In the genomic region with DNA sequence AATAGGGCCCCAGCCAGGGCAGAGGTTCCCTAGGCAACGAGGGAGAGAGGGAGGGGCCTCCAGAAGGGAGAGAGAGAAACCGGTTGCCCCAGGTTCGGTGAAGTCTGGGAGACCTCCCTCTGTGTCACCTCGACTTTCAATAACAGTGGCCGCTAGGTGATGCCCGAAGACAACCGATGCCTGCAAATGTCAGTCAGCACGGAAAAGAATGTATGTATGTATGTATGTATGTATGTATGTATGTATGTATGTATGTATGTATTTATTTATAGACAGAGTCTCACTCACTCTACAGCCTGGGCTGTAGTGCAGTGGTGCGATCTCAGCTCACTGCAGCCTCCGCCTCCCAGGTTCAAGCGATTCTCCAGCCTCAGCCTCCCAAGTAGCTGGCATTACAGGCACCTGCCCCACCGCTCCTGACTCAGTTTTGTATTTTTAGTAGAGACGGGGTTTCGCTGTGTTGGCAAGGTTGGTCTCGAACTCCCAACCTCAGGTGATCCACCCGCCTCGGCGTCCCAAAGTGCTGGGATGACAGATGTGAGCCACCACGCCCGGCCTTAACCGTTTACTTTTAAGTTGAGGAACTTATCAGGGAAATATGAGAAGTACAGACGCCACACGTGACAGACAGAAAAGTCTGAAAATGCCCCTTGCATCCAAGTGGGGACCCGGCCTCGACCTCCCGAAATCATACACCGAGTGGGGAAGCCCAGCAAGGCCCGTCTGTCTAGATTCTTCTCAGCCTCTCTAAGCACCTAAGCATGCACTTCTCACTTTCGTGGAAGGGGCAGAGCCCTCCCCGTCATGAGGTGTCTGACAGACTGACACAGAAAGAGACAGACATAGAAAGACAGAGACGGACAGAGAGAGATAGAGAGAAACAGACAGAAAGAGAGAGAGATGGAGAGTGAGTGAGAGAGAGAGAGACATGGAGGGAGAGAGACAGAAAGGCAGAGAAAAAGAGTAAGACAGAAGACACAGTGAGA, we compare ENCODE assay signal across 8 cellular contexts.
A peak's percentile ranks its signal among the peaks of the same experiment; 100 is the strongest.
DNase-seq lines count a peak whose midpoint lies in the region; ATAC-seq, FAIRE-seq and TF ChIP-seq lines count a peak whose summit lies in the region.
"Not testable (repeated sequence)": the region's sequence is repeated elsewhere in the genome, so short reads cannot be mapped to it uniquely, and the experiment has no call there.

No MANE protein-coding gene starts in this region.

- not testable (repeated sequence) for ATAC-seq in right lobe of liver

- not testable (repeated sequence) for FAIRE-seq in urothelium cell line (lab: Jason Lieb, UNC)

- intact Hi-C loops in right lobe of liver (cut with DNase I), result not testable (repeated sequence)

- WGBS in right lobe of liver (ENCODE audit: insufficient coverage, low coverage, low lambda C conversion rate, missing lambda C conversion rate), result 41% methylated on average over 30 of the region's 31 CpGs

- not testable (repeated sequence) for H3K79me2 ChIP-seq in Karpas-422 (ENCODE audit: low read length)

- not testable (repeated sequence) for H3K27me3 ChIP-seq in Karpas-422 (ENCODE audit: low read length); right lobe of liver
- H3K27me3 ChIP-seq in skeletal muscle tissue (ENCODE audit: control insufficient read depth in 3 of 3, insufficient read depth in 3 of 3, low read length in 3 of 3), result peaks cover 2 to 28% (median 3%) of the 10 kb centered on the region in 3 donors

- not testable (repeated sequence) for H3K9me2 ChIP-seq in Karpas-422 (replicated peaks; ENCODE audit: insufficient read depth, low read length)

- H3K27ac ChIP-seq in Karpas-422 (ENCODE audit: low read length), result peak overlapping the region; percentile 77
- H3K27ac ChIP-seq in right lobe of liver; skeletal muscle tissue (ENCODE audit: low read depth, low read length): not testable (repeated sequence)

- TF ChIP-seq POLR2A in right lobe of liver (IDR thresholded peaks at IDR 0.05), result not testable (repeated sequence)

- H3K36me3 ChIP-seq in Karpas-422 (ENCODE audit: insufficient read depth, low read length); right lobe of liver; skeletal muscle tissue (ENCODE audit: control insufficient read depth in 3 of 3, insufficient read depth in 3 of 3, low read length in 3 of 3): not testable (repeated sequence)

- TF ChIP-seq CTCF in GM12872 (IDR thresholded peaks at IDR 0.05; ENCODE audit: insufficient read depth, low read depth, low read length) (peak; percentile 50), fibroblast of pulmonary artery (IDR thresholded peaks at IDR 0.05; ENCODE audit: low read length, missing control alignments) (peak; percentile 41), right lobe of liver (IDR thresholded peaks at IDR 0.05) (peak; percentile 47 to 56 (median 48))

- H3K9me3 ChIP-seq in Karpas-422 (ENCODE audit: low read length); right lobe of liver; skeletal muscle tissue (ENCODE audit: control insufficient read depth in 3 of 3, low read length in 3 of 3): not testable (repeated sequence)

- H3K9ac ChIP-seq in Karpas-422 (ENCODE audit: low read length) (peak overlapping the region; percentile 67), skeletal muscle tissue (ENCODE audit: low read depth in 1 of 3, low read length in 3 of 3) (peak overlapping the region in 1 of 3 donors; percentile 57)

- not testable (repeated sequence) for H4K20me1 ChIP-seq in Karpas-422 (ENCODE audit: insufficient read depth, low read depth, low read length)

- H2AFZ ChIP-seq in Karpas-422 (ENCODE audit: low read length), result peak overlapping the region; percentile 66

- H3K4me3 ChIP-seq in Karpas-422 (ENCODE audit: low read length), result peak overlapping the region; percentile 29; the same call in 1 of the 2 replicates
- peak overlapping the region; percentile 26 for H3K4me3 ChIP-seq in fibroblast of pulmonary artery (replicated peaks; ENCODE audit: low read depth, low read length)
- H3K4me3 ChIP-seq in right lobe of liver, result peak overlapping the region in 2 of 3 donors; percentile 7 to 24
- H3K4me3 ChIP-seq in skeletal muscle tissue (ENCODE audit: low read length in 3 of 3), result peak overlapping the region; percentile 33 to 58 (median 46)

- peaks cover 49% of the 10 kb centered on the region for H3K4me1 ChIP-seq in Karpas-422 (ENCODE audit: low read length)
- not testable (repeated sequence) for H3K4me1 ChIP-seq in right lobe of liver; skeletal muscle tissue (ENCODE audit: control insufficient read depth in 3 of 3, insufficient read depth in 3 of 3, low read length in 3 of 3)

- peak overlapping the region; percentile 55 for H3K4me2 ChIP-seq in Karpas-422 (ENCODE audit: low read depth, low read length, poor library complexity, severe bottlenecking)

- peak; percentile 93 for DNase-seq in Karpas-422
- peak; percentile 39 for DNase-seq in activated CD4-positive, CD25-positive, alpha-beta regulatory T cell treated with anti-CD3 and anti-CD28 coated beads, Interleukin-2, amount 50 U/mL, for 72 hours
- peak; percentile 22 for DNase-seq in amniotic epithelial cell (ENCODE audit: low read depth)
- DNase-seq in fibroblast of pulmonary artery (ENCODE audit: low read depth), result peak; percentile 76
- DNase-seq in right lobe of liver, result not testable (repeated sequence)
- DNase-seq in urothelium cell line (ENCODE audit: low spot score), result peak; percentile 46
